19 cellular contexts compared by ENCODE assay signal in genomic region chr2:229719926-229720652, GRCh38. TPM values are rescaled to one million over a fixed set of nuclear protein-coding genes. Genes with fewer than 3 reads are reported as not detected.
"Had no signal": no experiment of that assay in that cellular context is flagged by ENCODE, and none has a peak within 500 bp of the region (broad histone marks: within the 10 kb centered on the region; RNA-seq: fewer than 3 reads in every experiment).

No MANE protein-coding gene starts in this region.

- H3K4me3 ChIP-seq: cardiac muscle cell, lung, transverse colon had no signal

- H3K9ac ChIP-seq: parathyroid adenoma had no signal

- H3K36me3 ChIP-seq: cardiac muscle cell, transverse colon had no signal

- H3K79me2 ChIP-seq: parathyroid adenoma had no signal

- H3K9me3 ChIP-seq: transverse colon had no signal

- H3K27ac ChIP-seq: cardiac muscle cell, parathyroid adenoma, transverse colon, VCaP had no signal

- DNase-seq: activated CD4-positive, alpha-beta T cell treated with anti-CD3 and anti-CD28 coated beads for 36 hours; activated CD8-positive, alpha-beta memory T cell treated with anti-CD3 and anti-CD28 coated beads, Interleukin-2, amount 50 U/mL, for 4 hours; activated CD8-positive, alpha-beta T cell treated with anti-CD3 and anti-CD28 coated beads for 36 hours; activated gamma-delta T cell treated with Interleukin-2 at 50 U/mL for 16 hours; activated naive CD8-positive, alpha-beta T cell treated with anti-CD3 and anti-CD28 coated beads for 36 hours; activated T-cell treated with anti-CD3 and anti-CD28 coated beads, Interleukin-2, amount 50 U/mL, for 72 hours; aorta; immature natural killer cell; left colon; naive thymus-derived CD4-positive, alpha-beta T cell; small intestine; transverse colon had no signal

- H3K4me1 ChIP-seq: parathyroid adenoma had no signal

- H2AFZ ChIP-seq: parathyroid adenoma had no signal

- ATAC-seq: activated CD4-positive, alpha-beta T cell treated with anti-CD3 and anti-CD28 coated beads for 36 hours; activated CD8-positive, alpha-beta T cell treated with anti-CD3 and anti-CD28 coated beads for 36 hours; activated T-cell treated with anti-CD3 and anti-CD28 coated beads, Interleukin-2, amount 50 U/mL, for 72 hours; left colon; naive thymus-derived CD4-positive, alpha-beta T cell; stimulated activated memory B cell treated with anti-CD40 and anti-IgM and Interleukin-4, amounts not matched to agents 10 μg/mL and 1 μg/mL and 100 μg/mL, for 72 hours had no signal

- FAIRE-seq: colon, small intestine had no signal

RNA-seq across cellular contexts. Expression of gene DNER, which starts 5.7 kb away (rescaled TPM):
- total RNA-seq: activated CD4-positive, alpha-beta T cell treated with anti-CD3 and anti-CD28 coated beads for 36 hours; activated CD8-positive, alpha-beta T cell treated with anti-CD3 and anti-CD28 coated beads for 36 hours; activated naive CD8-positive, alpha-beta T cell treated with anti-CD3 and anti-CD28 coated beads for 36 hours; activated T-cell treated with anti-CD3 and anti-CD28 coated beads, Interleukin-2, amount 50 U/mL, for 72 hours; cardiac muscle cell; naive thymus-derived CD4-positive, alpha-beta T cell; T-helper 2 cell treated with Interferon-gamma antibody and Interleukin-4, amounts not matched to agents 100 ng/mL and 5 ng/mL, for 36 hours had no signal
- polyA plus RNA-seq: cardiac muscle cell; immature natural killer cell; naive thymus-derived CD4-positive, alpha-beta T cell had no signal
